In genomic region chr12:52878507-52879393, GRCh38 we compare ENCODE assay signal across 13 cellular contexts. TPM values are rescaled to one million over a fixed set of nuclear protein-coding genes. Genes with fewer than 3 reads are reported as not detected.
DNase-seq lines count a peak whose midpoint lies in the region; ATAC-seq, FAIRE-seq and TF ChIP-seq lines count a peak whose summit lies in the region.
"Had no signal": no experiment of that assay in that cellular context is flagged by ENCODE, and none has a peak within 500 bp of the region (broad histone marks: within the 10 kb centered on the region; RNA-seq: fewer than 3 reads in every experiment).

No MANE protein-coding gene starts in this region.

- 64 to 74% (median 66%) methylated on average over 17 of the region's 17 CpGs for WGBS in small intestine, 3 donors

- no peaks in the 10 kb centered on the region for H3K9me3 Mint-ChIP-seq in natural killer cell treated with Interleukin-12 subunit alpha and Interleukin-12 subunit beta and Interleukin-15 and Interleukin-18, amount 100 ng/mL, for 72 hours
- H3K9me3 Mint-ChIP-seq: activated CD4-positive, alpha-beta T cell treated with anti-CD3 and anti-CD28 coated beads, Interleukin-2, amount 10 ng/mL, durations not matched to agents 7 days and 5 days; activated naive CD8-positive, alpha-beta T cell treated with anti-CD3 and anti-CD28 coated beads for 36 hours had no signal

- peaks cover 6 to 12% of the 10 kb centered on the region in 2 donors for H3K27me3 Mint-ChIP-seq in natural killer cell treated with Interleukin-12 subunit alpha and Interleukin-12 subunit beta and Interleukin-15 and Interleukin-18, amount 100 ng/mL, for 72 hours

- H3K36me3 ChIP-seq in ACC112 (ENCODE audit: insufficient read depth, low read length) (no peaks in the 10 kb centered on the region), colonic mucosa (no peaks in the 10 kb centered on the region), small intestine (ENCODE audit: control insufficient read depth in 2 of 2, insufficient read depth in 2 of 2, low read length in 2 of 2) (no peaks in the 10 kb centered on the region)

- no peaks in the 10 kb centered on the region for H3K36me3 Mint-ChIP-seq in natural killer cell treated with Interleukin-12 subunit alpha and Interleukin-12 subunit beta and Interleukin-15 and Interleukin-18, amount 100 ng/mL, for 72 hours
- H3K36me3 Mint-ChIP-seq: activated naive CD8-positive, alpha-beta T cell treated with anti-CD3 and anti-CD28 coated beads for 36 hours had no signal

- H3K79me2 ChIP-seq in ACC112 (ENCODE audit: control insufficient read depth, insufficient read depth, low read length, unreplicated experiment) = no peaks in the 10 kb centered on the region

- H3K27me3 ChIP-seq in ACC112 (ENCODE audit: insufficient read depth, low read length) (no peaks in the 10 kb centered on the region), colonic mucosa (no peaks in the 10 kb centered on the region), small intestine (ENCODE audit: control insufficient read depth in 2 of 2, insufficient read depth in 2 of 2, low read length in 2 of 2) (no peaks in the 10 kb centered on the region)

- H2AFZ ChIP-seq in ACC112 (ENCODE audit: low read length, unreplicated experiment) = peak overlapping the region; percentile 47

- H3K4me1 ChIP-seq in ACC112 (ENCODE audit: control insufficient read depth, insufficient read depth, low read length, unreplicated experiment) (peaks cover 20% of the 10 kb centered on the region), colonic mucosa (peaks cover 18% of the 10 kb centered on the region), small intestine (ENCODE audit: control insufficient read depth in 2 of 2, insufficient read depth in 1 of 2, low read depth in 1 of 2, low read length in 1 of 2) (peaks cover 0 to 4% of the 10 kb centered on the region in 2 donors)

- peaks cover 12 to 13% of the 10 kb centered on the region in 2 donors for H3K4me1 Mint-ChIP-seq in natural killer cell treated with Interleukin-12 subunit alpha and Interleukin-12 subunit beta and Interleukin-15 and Interleukin-18, amount 100 ng/mL, for 72 hours (ENCODE audit: low read depth in 2 of 2)

- no peak for TF ChIP-seq CTCF in colonic mucosa (IDR thresholded peaks at IDR 0.05)

- intact Hi-C loops in colonic mucosa (cut with DNase I) = loop anchor here (5.0 kb wide), 2 partner anchors 506 to 721 kb away; no protein-coding TSS in a partner anchor

- H3K9ac ChIP-seq in colonic mucosa (ENCODE audit: low read depth in 2 of 2, low read length in 2 of 2) = peak overlapping the region; percentile 40 to 48

- H3K4me3 Mint-ChIP-seq in natural killer cell treated with Interleukin-12 subunit alpha and Interleukin-12 subunit beta and Interleukin-15 and Interleukin-18, amount 100 ng/mL, for 72 hours = peak overlapping the region; percentile 27

- H3K9me3 ChIP-seq in colonic mucosa (no peaks in the 10 kb centered on the region), small intestine (ENCODE audit: control insufficient read depth, low read depth) (no peaks in the 10 kb centered on the region)

- no peak for FAIRE-seq in small intestine (lab: Jason Lieb, UNC)
- FAIRE-seq: GM19239 had no signal

- no peak overlapping the region for H3K27ac Mint-ChIP-seq in natural killer cell treated with Interleukin-12 subunit alpha and Interleukin-12 subunit beta and Interleukin-15 and Interleukin-18, amount 100 ng/mL, for 72 hours
- H3K27ac Mint-ChIP-seq: activated CD4-positive, alpha-beta T cell treated with anti-CD3 and anti-CD28 coated beads, Interleukin-2, amount 10 ng/mL, durations not matched to agents 7 days and 5 days; activated naive CD8-positive, alpha-beta T cell treated with anti-CD3 and anti-CD28 coated beads for 36 hours had no signal

- H3K27ac ChIP-seq in ACC112 (ENCODE audit: low read depth, low read length) = peak overlapping the region; percentile 53; the same call in 1 of the 2 replicates
- H3K27ac ChIP-seq in colonic mucosa = peak overlapping the region; percentile 13
- H3K27ac ChIP-seq in small intestine (ENCODE audit: low read depth in 1 of 2, low read length in 1 of 2) = no peak overlapping the region

- DNase-seq in NCI-H1694 (lab: John Stamatoyannopoulos, UW) (peak; percentile 76), colonic mucosa (no peak), small intestine (no peak), NCI-H146 (lab: John Stamatoyannopoulos, UW) (no peak)
- DNase-seq in natural killer cell treated with Interleukin-12 subunit alpha and Interleukin-12 subunit beta and Interleukin-15 and Interleukin-18, amount 100 ng/mL, for 72 hours (ENCODE audit: low spot score) = no peak

- H3K4me3 ChIP-seq in ACC112 (ENCODE audit: low read depth, low read length) (peak overlapping the region; percentile 38; the same call in 1 of the 2 replicates), colonic mucosa (peak overlapping the region; percentile 22), small intestine (ENCODE audit: low read depth in 1 of 2, low read length in 2 of 2) (no peak overlapping the region)

- ATAC-seq in natural killer cell treated with Interleukin-12 subunit alpha and Interleukin-12 subunit beta and Interleukin-15 and Interleukin-18, amount 100 ng/mL, for 72 hours = no peak
- no peak for ATAC-seq in GM18498 (IDR thresholded peaks at IDR 0.05; ENCODE audit: unreplicated experiment)
- ATAC-seq in GM19452 (IDR thresholded peaks at IDR 0.05; ENCODE audit: unreplicated experiment) = no peak

RNA-seq across cellular contexts. Expression of gene KRT8, which starts 26.1 kb away (rescaled TPM):
- total RNA-seq in colonic mucosa = 1,000 to 10,000 TPM; 4,207 to 4,597 TPM
- under 1 TPM in 1 of 2 donors, not detected in 1; 0.33 TPM for total RNA-seq in natural killer cell treated with Interleukin-12 subunit alpha and Interleukin-12 subunit beta and Interleukin-15 and Interleukin-18, amount 100 ng/mL, for 72 hours
- polyA plus RNA-seq in small intestine = 1,000 to 10,000 TPM; 2,417 to 3,002 (median 2,429) TPM

RNA-seq across cellular contexts. Expression of gene KRT78, which starts 30.0 kb away (rescaled TPM):
- not detected for total RNA-seq in colonic mucosa
- total RNA-seq in natural killer cell treated with Interleukin-12 subunit alpha and Interleukin-12 subunit beta and Interleukin-15 and Interleukin-18, amount 100 ng/mL, for 72 hours = not detected
- polyA plus RNA-seq in small intestine = 1 to 10 TPM in 1 of 3 donors, under 1 TPM in 2; 0.30 to 1.8 (median 0.54) TPM
- total RNA-seq: activated CD4-positive, alpha-beta T cell treated with anti-CD3 and anti-CD28 coated beads, Interleukin-2, amount 10 ng/mL, durations not matched to agents 7 days and 5 days; activated naive CD8-positive, alpha-beta T cell treated with anti-CD3 and anti-CD28 coated beads for 36 hours; renal cortical epithelial cell had no signal
- polyA plus RNA-seq: BJ had no signal

RNA-seq across cellular contexts. Expression of gene KRT79, which starts 44.6 kb away (rescaled TPM):
- not detected for total RNA-seq in colonic mucosa
- not detected for total RNA-seq in natural killer cell treated with Interleukin-12 subunit alpha and Interleukin-12 subunit beta and Interleukin-15 and Interleukin-18, amount 100 ng/mL, for 72 hours
- polyA plus RNA-seq in small intestine = under 1 TPM in 1 of 3 donors, not detected in 2; 0.31 TPM
- total RNA-seq: activated CD4-positive, alpha-beta T cell treated with anti-CD3 and anti-CD28 coated beads, Interleukin-2, amount 10 ng/mL, durations not matched to agents 7 days and 5 days; renal cortical epithelial cell had no signal
- polyA plus RNA-seq: BJ had no signal

Comparison
In these comparisons a context has a peak if more than half of its experiments do, and no peak if none do; other contexts are left out.
1. H3K27ac ChIP-seq: peak in ACC112 (single experiment) and colonic mucosa (single experiment); none in small intestine (0 of 2).
2. H3K4me3 ChIP-seq: peak in ACC112 (single experiment) and colonic mucosa (single experiment); none in small intestine (0 of 2).
3. RNA of gene KRT8, which starts 26.1 kb away (total RNA-seq): 4,207 to 4,597 TPM in colonic mucosa; 0.33 TPM in natural killer cell treated with Interleukin-12 subunit alpha and Interleukin-12 subunit beta and Interleukin-15 and Interleukin-18, amount 100 ng/mL, for 72 hours; every median in the first group is over 1,000 times any median in the second.